ENCODE assay signal across 19 cellular contexts in genomic region chr5:53311661-53312060, GRCh38.
"Had no signal": no experiment of that assay in that cellular context is flagged by ENCODE, and none has a peak within 500 bp of the region (broad histone marks: within the 10 kb centered on the region; RNA-seq: fewer than 3 reads in every experiment).

No MANE protein-coding gene starts in this region.

- H3K27me3 ChIP-seq: colonic mucosa, esophagus muscularis mucosa, foreskin keratinocyte, gastroesophageal sphincter, left lung had no signal

- DNase-seq: colonic mucosa; cortex of kidney; effector CD8-positive, alpha-beta T cell; effector memory CD8-positive, alpha-beta T cell; endodermal cell; foreskin keratinocyte; glutamatergic neuron; head of caudate nucleus; heart right ventricle; hippocampal formation; left colon; left lung; left ventricle myocardium superior; lower lobe of right lung; mesenchymal stem cell; mucosa of descending colon; naive B cell had no signal

- ATAC-seq: effector memory CD8-positive, alpha-beta T cell; foreskin keratinocyte; gastroesophageal sphincter; heart right ventricle; left colon; left lung; left ventricle myocardium superior; lower lobe of right lung; mucosa of descending colon had no signal

- H3K36me3 ChIP-seq: colonic mucosa, esophagus muscularis mucosa, gastroesophageal sphincter, heart right ventricle, left lung, lower lobe of right lung had no signal

- H3K4me3 ChIP-seq: colonic mucosa, esophagus muscularis mucosa, gastroesophageal sphincter, heart right ventricle, left lung, lower lobe of right lung, mucosa of descending colon had no signal

- H3K27ac ChIP-seq: colonic mucosa, esophagus muscularis mucosa, foreskin keratinocyte, gastroesophageal sphincter, heart right ventricle, left lung, lower lobe of right lung had no signal

- H3K9me3 ChIP-seq: colonic mucosa, mucosa of descending colon had no signal

- H3K4me1 ChIP-seq: colonic mucosa, esophagus muscularis mucosa, foreskin keratinocyte, gastroesophageal sphincter, heart right ventricle, left lung, lower lobe of right lung had no signal
